ENCODE assay signal across 8 cellular contexts in the genomic region with DNA sequence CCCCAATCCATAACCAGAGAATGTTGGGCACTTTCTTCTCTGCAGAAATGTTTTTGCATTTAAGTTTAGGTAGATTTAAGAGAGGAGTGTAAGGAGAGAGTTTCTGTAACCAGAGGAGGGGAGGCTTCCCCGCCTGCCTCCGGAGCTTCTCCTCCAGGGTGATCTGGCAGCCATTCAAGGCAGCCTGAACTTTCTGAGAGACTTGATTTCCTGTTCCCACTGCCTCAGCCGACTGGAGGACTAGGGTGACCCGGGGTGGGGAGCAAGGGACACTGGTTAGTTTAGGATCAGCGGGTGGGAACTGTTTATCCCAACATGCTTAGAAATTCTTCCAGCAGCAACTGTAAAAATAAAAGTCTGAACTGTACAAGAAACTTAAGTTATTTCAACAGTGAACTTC. TPM values are rescaled to one million over a fixed set of nuclear protein-coding genes. Genes with fewer than 3 reads are reported as not detected.
DNase-seq lines count a peak whose midpoint lies in the region; ATAC-seq and TF ChIP-seq lines count a peak whose summit lies in the region.

No MANE protein-coding gene starts in this region.

- H3K36me3 ChIP-seq in lower lobe of right lung (no peaks in the 10 kb centered on the region), urinary bladder (ENCODE audit: insufficient read depth) (no peaks in the 10 kb centered on the region)

- no peaks in the 10 kb centered on the region for H3K27me3 Mint-ChIP-seq in activated naive CD4-positive, alpha-beta T cell treated with anti-CD3 and anti-CD28 coated beads, Interleukin-2, amount 50 U/mL, for 24 hours

- H3K9me3 ChIP-seq in lower lobe of right lung: no peaks in the 10 kb centered on the region

- DNase-seq in activated naive CD4-positive, alpha-beta T cell (lab: John Stamatoyannopoulos, UW): no peak
- DNase-seq in brain pericyte (ENCODE audit: low read depth, low spot score) (peak; percentile 72), lower lobe of right lung (no peak), NCI-H128 (lab: John Stamatoyannopoulos, UW; ENCODE audit: unreplicated experiment) (no peak)

- intact Hi-C loops in lower lobe of right lung (cut with DNase I): no loop called here

- H3K27me3 ChIP-seq in lower lobe of right lung (ENCODE audit: low read depth): no peaks in the 10 kb centered on the region

- 7% methylated on average over 5 of the region's 5 CpGs for WGBS in urinary bladder

- H3K36me3 Mint-ChIP-seq in activated naive CD4-positive, alpha-beta T cell treated with anti-CD3 and anti-CD28 coated beads, Interleukin-2, amount 50 U/mL, for 24 hours: no peaks in the 10 kb centered on the region

- peak overlapping the region; percentile 23 for H3K4me3 Mint-ChIP-seq in activated naive CD4-positive, alpha-beta T cell treated with anti-CD3 and anti-CD28 coated beads, Interleukin-2, amount 50 U/mL, for 24 hours

- peaks cover 15% of the 10 kb centered on the region for H3K4me1 ChIP-seq in lower lobe of right lung
- peaks cover 1% of the 10 kb centered on the region for H3K4me1 ChIP-seq in urinary bladder (ENCODE audit: insufficient read depth)

- ATAC-seq in lower lobe of right lung: peak in 1 of 2 donors; percentile 60
- no peak for ATAC-seq in GM19351 (IDR thresholded peaks at IDR 0.05; ENCODE audit: unreplicated experiment)
- ATAC-seq in GM18873 (IDR thresholded peaks at IDR 0.05; ENCODE audit: low FRiP score, unreplicated experiment): no peak

- no peaks in the 10 kb centered on the region for H3K9me3 Mint-ChIP-seq in activated naive CD4-positive, alpha-beta T cell treated with anti-CD3 and anti-CD28 coated beads, Interleukin-2, amount 50 U/mL, for 24 hours

- H3K4me1 Mint-ChIP-seq in activated naive CD4-positive, alpha-beta T cell treated with anti-CD3 and anti-CD28 coated beads, Interleukin-2, amount 50 U/mL, for 24 hours: peaks cover 81% of the 10 kb centered on the region

- H3K27ac ChIP-seq in lower lobe of right lung (peak overlapping the region; percentile 73), urinary bladder (ENCODE audit: low read depth) (peak overlapping the region; percentile 56)

- TF ChIP-seq CTCF in lower lobe of right lung (IDR thresholded peaks at IDR 0.05): no peak

- no peak overlapping the region for H3K4me3 ChIP-seq in lower lobe of right lung
- H3K4me3 ChIP-seq in urinary bladder (ENCODE audit: low read depth, low read length): no peak overlapping the region

- H3K27ac Mint-ChIP-seq in activated naive CD4-positive, alpha-beta T cell treated with anti-CD3 and anti-CD28 coated beads, Interleukin-2, amount 50 U/mL, for 24 hours: peak overlapping the region; percentile 76

RNA-seq across cellular contexts. Expression of gene FAM9C, which starts 15.1 kb away (rescaled TPM):
- total RNA-seq in lower lobe of right lung (not detected), urinary bladder (0.05 TPM)
- polyA plus RNA-seq in urinary bladder: 0.08 TPM

RNA-seq across cellular contexts. Expression of gene TMSB4X, which starts 54.4 kb away (rescaled TPM):
- total RNA-seq in lower lobe of right lung (4,922 TPM), urinary bladder (4,785 TPM)
- polyA plus RNA-seq in urinary bladder: 4,487 TPM
